Comparison of ENCODE assay signal across 20 cellular contexts in the genomic region with DNA sequence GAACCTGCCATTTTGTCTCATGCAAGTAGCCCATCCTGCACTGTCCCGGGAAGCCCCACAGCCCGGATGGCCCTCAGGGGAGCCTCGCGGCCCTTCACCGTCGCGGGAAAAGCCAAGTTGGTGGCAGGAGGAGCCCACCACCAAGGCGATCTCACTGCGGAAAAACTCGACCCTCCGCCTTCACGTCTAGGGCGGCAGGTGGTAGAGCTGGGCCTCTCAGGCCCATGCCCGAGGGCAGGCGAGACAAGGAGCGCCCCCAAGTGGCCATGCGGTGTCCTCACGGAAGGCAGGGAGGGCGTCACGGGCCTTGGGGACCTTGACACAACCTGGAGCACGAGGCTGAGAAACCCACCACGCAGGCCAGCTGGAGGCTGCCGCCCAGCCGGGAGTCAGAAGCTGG. TPM values are rescaled to one million over a fixed set of nuclear protein-coding genes. Genes with fewer than 3 reads are reported as not detected.
DNase-seq lines count a peak whose midpoint lies in the region; ATAC-seq and TF ChIP-seq lines count a peak whose summit lies in the region.
"Had no signal": no experiment of that assay in that cellular context is flagged by ENCODE, and none has a peak within 500 bp of the region (broad histone marks: within the 10 kb centered on the region; RNA-seq: fewer than 3 reads in every experiment).

No MANE protein-coding gene starts in this region.

- DNase-seq in SK-N-SH (no peak), GM12865 (ENCODE audit: low read depth) (no peak), NCI-H69 (lab: John Stamatoyannopoulos, UW) (peak; percentile 32), iPS-NIHi11 (ENCODE audit: low spot score) (peak; percentile 53), nucleus accumbens (lab: John Stamatoyannopoulos, UW) (no peak), left ventricle myocardium superior (no peak)
- DNase-seq: 8988T; activated CD4-positive, CD25-positive, alpha-beta regulatory T cell; BE2C; GOT3; hypothalamus; mesenchymal stem cell; naive thymus-derived CD4-positive, alpha-beta T cell; NCI-H1694 treated with DMSO at 0.1 percent for 48 hours; NCI-H2227 treated with DMSO at 0.1 percent for 48 hours; Peyer's patch; trophoblast cell had no signal

- no peak overlapping the region for H3K4me2 ChIP-seq in SK-N-SH

- H3F3A ChIP-seq in SK-N-SH (replicated peaks; ENCODE audit: insufficient read depth) = no peaks in the 10 kb centered on the region

- H3K36me3 ChIP-seq in SK-N-SH (replicated peaks in 1 of 2; ENCODE audit: control insufficient read depth in 1 of 2, insufficient read depth in 2 of 2, low read length in 1 of 2) = no peaks in the 10 kb centered on the region
- H3K36me3 ChIP-seq: BE2C, Peyer's patch had no signal

- no peak overlapping the region for H2AFZ ChIP-seq in SK-N-SH (ENCODE audit: low read depth)

- H3K9me3 ChIP-seq in SK-N-SH = no peaks in the 10 kb centered on the region
- H3K9me3 ChIP-seq: BE2C, Peyer's patch had no signal

- H3K4me1 ChIP-seq in SK-N-SH (ENCODE audit: control insufficient read depth in 1 of 2, insufficient read depth in 2 of 2, low read depth in 1 of 2, low read length in 1 of 2) = peaks cover 0 to 18% of the 10 kb centered on the region in 2 experiments; a peak in 1 of 4 replicates
- H3K4me1 ChIP-seq: BE2C, Peyer's patch had no signal

- TF ChIP-seq RAD21 in SK-N-SH (IDR thresholded peaks at IDR 0.05; ENCODE audit: low read length) = no peak

- H3K4me3 ChIP-seq in SK-N-SH (ENCODE audit: low read depth in 2 of 2, low read length in 1 of 2) (no peak overlapping the region), GM12865 (ENCODE audit: low read depth, low read length) (no peak overlapping the region)
- H3K4me3 ChIP-seq: Peyer's patch had no signal

- intact Hi-C loops in left ventricle myocardium superior (cut with micrococcal nuclease) = no loop called here

- no peaks in the 10 kb centered on the region for H3K27me3 ChIP-seq in SK-N-SH (ENCODE audit: insufficient read depth)
- H3K27me3 ChIP-seq: BE2C, Peyer's patch had no signal

- no peak for ATAC-seq in SK-N-SH treated with all-trans-retinoic acid at 6 μM for 48 hours
- ATAC-seq in GM18505 (IDR thresholded peaks at IDR 0.05; ENCODE audit: unreplicated experiment) = no peak
- no peak for ATAC-seq in left ventricle myocardium superior
- ATAC-seq: activated T-helper 17 cell treated with anti-CD3 and anti-CD28 coated beads, Interleukin-2, amount 50 U/mL, for 72 hours; naive thymus-derived CD4-positive, alpha-beta T cell had no signal

- TF ChIP-seq CTCF in SK-N-SH (IDR thresholded peaks at IDR 0.05) (peak; percentile 17; the same call in 1 of the 2 replicates), GM12865 (IDR thresholded peaks at IDR 0.05; ENCODE audit: insufficient read depth, low read depth, low read length, missing control alignments) (peak; percentile 20)

- H3K79me2 ChIP-seq in SK-N-SH (ENCODE audit: insufficient read depth) = no peaks in the 10 kb centered on the region

- no peaks in the 10 kb centered on the region for H4K20me1 ChIP-seq in SK-N-SH (ENCODE audit: insufficient read depth)

- H3K27ac ChIP-seq in SK-N-SH (ENCODE audit: low read depth in 2 of 2, low read length in 1 of 2) = no peak overlapping the region
- H3K27ac ChIP-seq: Peyer's patch had no signal

- no peak for TF ChIP-seq EP300 in SK-N-SH (IDR thresholded peaks at IDR 0.05; ENCODE audit: borderline replicate concordance in 1 of 2, low read depth in 1 of 2, low read length in 1 of 2)

- POLR2A ChIA-PET in SK-N-SH (lab: Yijun Ruan, JAX) = no interaction called here

- CTCF ChIA-PET in SK-N-SH (lab: Yijun Ruan, JAX) = interaction anchor here (1.4 kb wide), 1 partner anchor 17 kb away, joined by 5 read pairs; no protein-coding TSS in a partner anchor

- H3K9ac ChIP-seq in SK-N-SH = no peak overlapping the region

- TF ChIP-seq POLR2A in GM18505 (IDR thresholded peaks at IDR 0.05; ENCODE audit: borderline replicate concordance, extremely low read depth, insufficient read depth, insufficient read length) = no peak

- WGBS in SK-N-SH (ENCODE audit: low lambda C conversion rate) = 83% methylated on average over 18 of the region's 24 CpGs

- H3K9me2 ChIP-seq in SK-N-SH = no peaks in the 10 kb centered on the region

TF ChIP-seq in SK-N-SH, 30 proteins besides CTCF, POLR2A, EP300 and RAD21 (continues in another document):
- TF ChIP-seq MEF2A (IDR thresholded peaks at IDR 0.05; ENCODE audit: borderline replicate concordance, low read depth) (no peak), POLR2AphosphoS5 (IDR thresholded peaks at IDR 0.05; ENCODE audit: low read depth, low read length) (no peak), SMC3 (IDR thresholded peaks at IDR 0.05; ENCODE audit: low read depth, low read length) (no peak), JUND (IDR thresholded peaks at IDR 0.05) (no peak), RFX5 (IDR thresholded peaks at IDR 0.05; ENCODE audit: low read length) (no peak), TEAD4 (IDR thresholded peaks at IDR 0.05; ENCODE audit: borderline replicate concordance, insufficient read depth) (no peak), YY1 (IDR thresholded peaks at IDR 0.05; ENCODE audit: low read depth) (no peak), RCOR1 (IDR thresholded peaks at IDR 0.05; ENCODE audit: low read length) (no peak), RXRA (IDR thresholded peaks at IDR 0.05; ENCODE audit: borderline replicate concordance, low read depth) (no peak), FOXJ3 (CRISPR knock-in tag; IDR thresholded peaks at IDR 0.05) (no peak), EZH2phosphoT487 (IDR thresholded peaks at IDR 0.05; ENCODE audit: borderline replicate concordance, low read depth) (no peak), GABPA (IDR thresholded peaks at IDR 0.05; ENCODE audit: low read depth) (no peak), MXI1 (IDR thresholded peaks at IDR 0.05; ENCODE audit: low read depth, low read length) (no peak), TCF12 (IDR thresholded peaks at IDR 0.05) (no peak)
- TF ChIP-seq, protein P1, sequence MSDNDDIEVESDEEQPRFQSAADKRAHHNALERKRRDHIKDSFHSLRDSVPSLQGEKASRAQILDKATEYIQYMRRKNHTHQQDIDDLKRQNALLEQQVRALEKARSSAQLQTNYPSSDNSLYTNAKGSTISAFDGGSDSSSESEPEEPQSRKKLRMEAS (IDR thresholded peaks at IDR 0.05; ENCODE audit: low read depth) = no peak
- TF ChIP-seq, protein P2, sequence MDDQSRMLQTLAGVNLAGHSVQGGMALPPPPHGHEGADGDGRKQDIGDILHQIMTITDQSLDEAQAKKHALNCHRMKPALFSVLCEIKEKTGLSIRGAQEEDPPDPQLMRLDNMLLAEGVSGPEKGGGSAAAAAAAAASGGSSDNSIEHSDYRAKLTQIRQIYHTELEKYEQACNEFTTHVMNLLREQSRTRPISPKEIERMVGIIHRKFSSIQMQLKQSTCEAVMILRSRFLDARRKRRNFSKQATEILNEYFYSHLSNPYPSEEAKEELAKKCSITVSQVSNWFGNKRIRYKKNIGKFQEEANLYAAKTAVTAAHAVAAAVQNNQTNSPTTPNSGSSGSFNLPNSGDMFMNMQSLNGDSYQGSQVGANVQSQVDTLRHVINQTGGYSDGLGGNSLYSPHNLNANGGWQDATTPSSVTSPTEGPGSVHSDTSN (IDR thresholded peaks at IDR 0.05) = no peak

TF ChIP-seq in SK-N-SH treated with all-trans-retinoic acid at 6 μM for 48 hours, 23 proteins besides CTCF, POLR2A, EP300 and RAD21 (continues in another document):
- TF ChIP-seq, protein P3, sequence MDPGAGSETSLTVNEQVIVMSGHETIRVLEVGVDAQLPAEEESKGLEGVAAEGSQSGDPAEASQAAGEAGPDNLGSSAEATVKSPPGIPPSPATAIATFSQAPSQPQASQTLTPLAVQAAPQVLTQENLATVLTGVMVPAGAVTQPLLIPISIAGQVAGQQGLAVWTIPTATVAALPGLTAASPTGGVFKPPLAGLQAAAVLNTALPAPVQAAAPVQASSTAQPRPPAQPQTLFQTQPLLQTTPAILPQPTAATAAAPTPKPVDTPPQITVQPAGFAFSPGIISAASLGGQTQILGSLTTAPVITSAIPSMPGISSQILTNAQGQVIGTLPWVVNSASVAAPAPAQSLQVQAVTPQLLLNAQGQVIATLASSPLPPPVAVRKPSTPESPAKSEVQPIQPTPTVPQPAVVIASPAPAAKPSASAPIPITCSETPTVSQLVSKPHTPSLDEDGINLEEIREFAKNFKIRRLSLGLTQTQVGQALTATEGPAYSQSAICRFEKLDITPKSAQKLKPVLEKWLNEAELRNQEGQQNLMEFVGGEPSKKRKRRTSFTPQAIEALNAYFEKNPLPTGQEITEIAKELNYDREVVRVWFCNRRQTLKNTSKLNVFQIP (CRISPR knock-in tag; IDR thresholded peaks at IDR 0.05; ENCODE audit: borderline replicate concordance, low read depth) = no peak
- TF ChIP-seq ZFP30 (CRISPR knock-in tag; IDR thresholded peaks at IDR 0.05) = no peak
- TF ChIP-seq ARNTL (CRISPR knock-in tag; IDR thresholded peaks at IDR 0.05; ENCODE audit: borderline replicate concordance, low read depth) = no peak
- no peak for TF ChIP-seq ZNF70 (CRISPR knock-in tag; IDR thresholded peaks at IDR 0.05)
- no peak for TF ChIP-seq ZFP3 (CRISPR knock-in tag; IDR thresholded peaks at IDR 0.05)
- TF ChIP-seq RARB (CRISPR knock-in tag; IDR thresholded peaks at IDR 0.05) = no peak
- TF ChIP-seq CSDC2 (CRISPR knock-in tag; IDR thresholded peaks at IDR 0.05) = no peak

RNA-seq across cellular contexts. Expression of a gene that starts 34.8 kb away (rescaled TPM):
- polyA plus RNA-seq in SK-N-SH (2012; rRNA removed) = 4.3 and 4.5 TPM in 2 replicates
- 5.4 and 6.1 TPM in 2 replicates for polyA plus RNA-seq in SK-N-SH (2012; cell fraction: cytosol; rRNA removed)
- polyA plus RNA-seq in SK-N-SH (2012; cell fraction: nucleus; rRNA removed) = 1.3 and 2.3 TPM in 2 replicates
- total RNA-seq in left ventricle myocardium superior = 0.20 TPM

RNA-seq across cellular contexts. Expression of a gene that starts 52.6 kb away (rescaled TPM):
- polyA plus RNA-seq in SK-N-SH (2012; rRNA removed) = 119 and 128 TPM in 2 replicates
- 30.4 and 49.9 TPM in 2 replicates for polyA plus RNA-seq in SK-N-SH (2012; cell fraction: cytosol; rRNA removed)
- polyA plus RNA-seq in SK-N-SH (2012; cell fraction: nucleus; rRNA removed) = 537 and 601 TPM in 2 replicates
- 38.2 TPM for total RNA-seq in left ventricle myocardium superior

RNA-seq across cellular contexts. Expression of a gene that starts 58.8 kb away (rescaled TPM):
- 70.6 and 72.3 TPM in 2 replicates for polyA plus RNA-seq in SK-N-SH (2012; rRNA removed)
- 28.8 and 38.1 TPM in 2 replicates for polyA plus RNA-seq in SK-N-SH (2012; cell fraction: cytosol; rRNA removed)
- 297 and 314 TPM in 2 replicates for polyA plus RNA-seq in SK-N-SH (2012; cell fraction: nucleus; rRNA removed)
- 58.5 TPM for total RNA-seq in left ventricle myocardium superior

Comparison
In these comparisons a context has a peak if more than half of its experiments do, and no peak if none do; other contexts are left out.
1. DNase-seq: peak in NCI-H69 (single experiment) and iPS-NIHi11 (single experiment); none in SK-N-SH (single experiment), GM12865 (single experiment), nucleus accumbens (0 of 56) and left ventricle myocardium superior (single experiment).